ENCODE assay signal across 1 cellular context in the genomic region with DNA sequence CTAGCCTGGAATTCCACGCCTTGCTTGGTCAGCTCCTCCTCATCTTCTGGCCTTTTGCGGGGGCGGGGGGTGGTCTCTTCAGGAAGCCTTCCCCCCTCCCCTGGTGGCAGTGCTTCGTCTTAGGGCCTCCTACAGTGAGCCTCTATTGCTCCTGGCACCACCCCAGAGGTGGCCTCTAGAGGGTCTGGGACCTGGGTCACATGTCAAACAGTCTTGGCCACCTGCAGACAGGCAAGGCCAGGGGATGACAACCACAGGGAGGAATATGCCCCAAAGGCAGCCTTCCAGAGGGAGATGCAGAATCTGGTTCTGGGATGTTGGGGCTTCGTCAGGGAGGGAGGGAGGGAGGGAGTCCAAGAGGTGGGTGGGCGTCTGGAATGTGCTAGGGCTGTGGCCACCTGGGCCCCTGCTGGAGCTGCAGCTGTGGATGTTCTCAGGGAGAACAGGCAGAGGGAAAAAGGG.
TF ChIP-seq lines count a peak whose summit lies in the region.

No MANE protein-coding gene starts in this region.

TF ChIP-seq in H1, 55 proteins besides CTCF, POLR2A, EP300 and RAD21:
- TF ChIP-seq TAF1 (IDR thresholded peaks at IDR 0.05; ENCODE audit: low read depth, low read length) = no peak
- TF ChIP-seq, protein P1, sequence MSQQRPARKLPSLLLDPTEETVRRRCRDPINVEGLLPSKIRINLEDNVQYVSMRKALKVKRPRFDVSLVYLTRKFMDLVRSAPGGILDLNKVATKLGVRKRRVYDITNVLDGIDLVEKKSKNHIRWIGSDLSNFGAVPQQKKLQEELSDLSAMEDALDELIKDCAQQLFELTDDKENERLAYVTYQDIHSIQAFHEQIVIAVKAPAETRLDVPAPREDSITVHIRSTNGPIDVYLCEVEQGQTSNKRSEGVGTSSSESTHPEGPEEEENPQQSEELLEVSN (IDR thresholded peaks at IDR 0.05) = no peak
- no peak for TF ChIP-seq KDM4A (IDR thresholded peaks at IDR 0.05; ENCODE audit: low read depth, low read length, severe bottlenecking)
- no peak for TF ChIP-seq SAP30 (IDR thresholded peaks at IDR 0.05; ENCODE audit: insufficient read depth, insufficient replicate concordance, low read length)
- TF ChIP-seq TBP (IDR thresholded peaks at IDR 0.05; ENCODE audit: low read depth, low read length) = no peak
TF ChIP-seq in H1: peak in this region for 0.
